1 cellular context compared by ENCODE assay signal in genomic region chr19:10191347-10191746, GRCh38.
TF ChIP-seq lines count a peak whose summit lies in the region.

No MANE protein-coding gene starts in this region.

TF ChIP-seq in GM12878, 131 proteins besides CTCF, POLR2A, EP300 and RAD21 (continued from another document):
- no peak for TF ChIP-seq CHD2 (IDR thresholded peaks at IDR 0.05; ENCODE audit: borderline replicate concordance, low read depth, low read length)
- TF ChIP-seq SP1 (IDR thresholded peaks at IDR 0.05; ENCODE audit: low read depth, low read length), result no peak
- TF ChIP-seq POLR2AphosphoS2 (IDR thresholded peaks at IDR 0.05; ENCODE audit: low read depth, low read length), result no peak
- no peak for TF ChIP-seq KDM1A (IDR thresholded peaks at IDR 0.05; ENCODE audit: borderline replicate concordance)
- TF ChIP-seq CEBPZ (IDR thresholded peaks at IDR 0.05; ENCODE audit: low read depth, low read length), result no peak
